14 cellular contexts compared by ENCODE assay signal in the genomic region with DNA sequence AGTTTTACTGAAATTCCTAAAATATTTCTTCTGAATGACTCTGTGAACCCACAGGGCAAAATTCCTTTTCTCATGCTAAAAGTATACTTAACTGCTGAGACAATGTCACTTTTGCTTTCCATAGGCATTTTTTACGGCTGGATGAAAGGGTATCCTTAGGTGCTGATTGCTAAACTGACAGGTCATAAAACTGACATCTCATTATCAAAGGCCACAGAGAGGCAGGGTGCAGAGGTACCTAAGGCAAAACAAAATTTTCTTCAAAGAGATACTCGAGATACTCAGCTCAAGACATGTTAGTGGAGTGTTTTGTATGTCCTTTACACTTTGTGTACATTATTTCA.
DNase-seq lines count a peak whose midpoint lies in the region; ATAC-seq and TF ChIP-seq lines count a peak whose summit lies in the region.
"Had no signal": no experiment of that assay in that cellular context is flagged by ENCODE, and none has a peak within 500 bp of the region (broad histone marks: within the 10 kb centered on the region; RNA-seq: fewer than 3 reads in every experiment).

No MANE protein-coding gene starts in this region.

- H3K4me3 ChIP-seq in GM23338, result peak overlapping the region; percentile 2; the same call in 1 of the 2 replicates
- peak overlapping the region in 3 of 4 experiments; percentile 14 to 17 (median 16) for H3K4me3 ChIP-seq in fibroblast of lung (replicated peaks in 1 of 4; ENCODE audit: control extremely low read depth in 1 of 4, insufficient read depth in 1 of 4, low read depth in 3 of 4, low read length in 4 of 4)
- peak overlapping the region; percentile 2 for H3K4me3 ChIP-seq in retinal pigment epithelial cell (ENCODE audit: low read length)

- H3K27me3 ChIP-seq in GM23338 (ENCODE audit: insufficient read depth) (no peaks in the 10 kb centered on the region), fibroblast of lung (ENCODE audit: control insufficient read depth, insufficient read depth, low read length) (no peaks in the 10 kb centered on the region)

- H3F3A ChIP-seq in GM23338 (replicated peaks; ENCODE audit: low read depth), result no peaks in the 10 kb centered on the region

- H3K4me1 Mint-ChIP-seq in GM23338, result peaks cover 26% of the 10 kb centered on the region
- H3K4me1 Mint-ChIP-seq: activated B cell treated with CpG ODN at 0.5 μM for 24 hours; natural killer cell; stimulated activated memory B cell treated with anti-CD40 and anti-IgM and Interleukin-4, amounts not matched to agents 10 μg/mL and 1 μg/mL and 100 μg/mL, for 72 hours had no signal

- H3K4me1 ChIP-seq in GM23338 (ENCODE audit: insufficient read depth), result peaks cover 30% of the 10 kb centered on the region
- peaks cover 2% of the 10 kb centered on the region for H3K4me1 ChIP-seq in fibroblast of lung (ENCODE audit: control insufficient read depth, extremely low read depth, insufficient read depth, low read length)

- H3K27ac ChIP-seq in GM23338 (ENCODE audit: low read depth) (peak overlapping the region; percentile 58), fibroblast of lung (ENCODE audit: insufficient read depth, low read length) (peak overlapping the region; percentile 70)

- H3K9me3 Mint-ChIP-seq in GM23338, result no peaks in the 10 kb centered on the region
- H3K9me3 Mint-ChIP-seq: activated B cell treated with CpG ODN at 0.5 μM for 24 hours; natural killer cell; stimulated activated memory B cell treated with anti-CD40 and anti-IgM and Interleukin-4, amounts not matched to agents 10 μg/mL and 1 μg/mL and 100 μg/mL, for 72 hours had no signal

- H3K79me2 ChIP-seq in GM23338 (replicated peaks; ENCODE audit: insufficient read depth) (no peaks in the 10 kb centered on the region), fibroblast of lung (ENCODE audit: control insufficient read depth, insufficient read depth, low read length) (no peaks in the 10 kb centered on the region)

- DNase-seq in GM23338 (ENCODE audit: low spot score) (peak; percentile 69), RPMI7951 (ENCODE audit: low read depth) (peak; percentile 71), fibroblast of lung (ENCODE audit: low read depth in 2 of 2) (peak; percentile 22 to 77), retinal pigment epithelial cell (ENCODE audit: low read depth) (no peak), NCI-H2107 treated with DMSO at 0.1 percent for 48 hours (lab: John Stamatoyannopoulos, UW; ENCODE audit: unreplicated experiment) (no peak), left cardiac atrium (no peak)
- DNase-seq in stimulated activated CD4-positive, alpha-beta T cell treated with anti-CD3 and anti-CD28 coated beads, Interleukin-2, amount 100 ng/mL, for 24 hours, result no peak
- DNase-seq: activated B cell treated with CpG ODN at 0.5 μM for 24 hours, cortex of kidney, DND-41, natural killer cell, NCI-H1417 treated with DMSO at 0.1 percent for 48 hours had no signal

- no peaks in the 10 kb centered on the region for H3K36me3 Mint-ChIP-seq in GM23338 (ENCODE audit: low read depth)
- H3K36me3 Mint-ChIP-seq: natural killer cell; stimulated activated memory B cell treated with anti-CD40 and anti-IgM and Interleukin-4, amounts not matched to agents 10 μg/mL and 1 μg/mL and 100 μg/mL, for 72 hours had no signal

- H4K20me1 ChIP-seq in GM23338 (replicated peaks; ENCODE audit: insufficient read depth), result no peaks in the 10 kb centered on the region
- no peaks in the 10 kb centered on the region for H4K20me1 ChIP-seq in fibroblast of lung (ENCODE audit: control insufficient read depth, extremely low read depth, insufficient read depth, low read length)

- no peaks in the 10 kb centered on the region for H3K9me2 ChIP-seq in GM23338 (ENCODE audit: insufficient read depth)

- peak overlapping the region; percentile 65 for H3K27ac Mint-ChIP-seq in GM23338
- H3K27ac Mint-ChIP-seq: activated B cell treated with CpG ODN at 0.5 μM for 24 hours; natural killer cell; stimulated activated memory B cell treated with anti-CD40 and anti-IgM and Interleukin-4, amounts not matched to agents 10 μg/mL and 1 μg/mL and 100 μg/mL, for 72 hours had no signal

- intact Hi-C loops in left cardiac atrium (cut with DNase I), result no loop called here

- H3K36me3 ChIP-seq in GM23338 (ENCODE audit: insufficient read depth) (no peaks in the 10 kb centered on the region), fibroblast of lung (ENCODE audit: control insufficient read depth, insufficient read depth, low read length) (no peaks in the 10 kb centered on the region)

- H2AFZ ChIP-seq in GM23338 (no peak overlapping the region), fibroblast of lung (ENCODE audit: low read length) (no peak overlapping the region)

- TF ChIP-seq CTCF in GM23338 (conservative IDR thresholded peaks at IDR 0.05; ENCODE audit: low read depth in 2 of 2), result no peak
- no peak for TF ChIP-seq CTCF in fibroblast of lung (conservative IDR thresholded peaks at IDR 0.05 in 1 of 2, IDR thresholded peaks at IDR 0.05 in 1 of 2; ENCODE audit: low read depth in 1 of 2, low read length in 2 of 2)
- TF ChIP-seq CTCF in retinal pigment epithelial cell (conservative IDR thresholded peaks at IDR 0.05; ENCODE audit: low read depth, low read length), result no peak

- no peaks in the 10 kb centered on the region for H3K9me3 ChIP-seq in fibroblast of lung (ENCODE audit: control insufficient read depth, insufficient read depth, low read depth, low read length)

- no peak overlapping the region for H3K9ac ChIP-seq in fibroblast of lung (ENCODE audit: insufficient read depth, low read length)

- peak overlapping the region; percentile 37 for H3K4me2 ChIP-seq in GM23338
- H3K4me2 ChIP-seq in fibroblast of lung (ENCODE audit: extremely low read depth, insufficient read depth, low read length), result peak overlapping the region; percentile 61

- ATAC-seq in GM23338 (peak; percentile 35; the same call in 2 of the 3 replicates), left cardiac atrium (no peak), HG02623 (IDR thresholded peaks at IDR 0.05; ENCODE audit: unreplicated experiment) (no peak)
- ATAC-seq: natural killer cell; stimulated activated memory B cell treated with anti-CD40 and anti-IgM and Interleukin-4, amounts not matched to agents 10 μg/mL and 1 μg/mL and 100 μg/mL, for 72 hours had no signal

- peak overlapping the region; percentile 21; the same call in 1 of the 3 replicates for H3K4me3 Mint-ChIP-seq in GM23338
- H3K4me3 Mint-ChIP-seq: activated B cell treated with CpG ODN at 0.5 μM for 24 hours; natural killer cell; stimulated activated memory B cell treated with anti-CD40 and anti-IgM and Interleukin-4, amounts not matched to agents 10 μg/mL and 1 μg/mL and 100 μg/mL, for 72 hours had no signal

- H3K27me3 Mint-ChIP-seq in GM23338 (ENCODE audit: insufficient read depth, low read depth, poor library complexity), result no peaks in the 10 kb centered on the region
- H3K27me3 Mint-ChIP-seq: stimulated activated memory B cell treated with anti-CD40 and anti-IgM and Interleukin-4, amounts not matched to agents 10 μg/mL and 1 μg/mL and 100 μg/mL, for 72 hours had no signal

TF ChIP-seq in GM23338, 12 proteins besides CTCF, POLR2A, EP300 and RAD21:
- TF ChIP-seq ZNF114 (CRISPR knock-in tag; IDR thresholded peaks at IDR 0.05) (no peak), NANOG (IDR thresholded peaks at IDR 0.05; ENCODE audit: borderline replicate concordance) (peak; percentile 69)

Comparison
In these comparisons a context has a peak if more than half of its experiments do, and no peak if none do; other contexts are left out.
1. DNase-seq: peak in GM23338 (single experiment), RPMI7951 (single experiment) and fibroblast of lung (2 of 2); none in retinal pigment epithelial cell (single experiment), stimulated activated CD4-positive, alpha-beta T cell treated with anti-CD3 and anti-CD28 coated beads, Interleukin-2, amount 100 ng/mL, for 24 hours (0 of 2), NCI-H2107 treated with DMSO at 0.1 percent for 48 hours (single experiment) and left cardiac atrium (single experiment).
2. Peak in every context shown above with its lines, with median percentiles within 50 percentile points of each other: H3K4me3 ChIP-seq.